Comparison of ENCODE assay signal across 10 cellular contexts in genomic region chr12:113186666-113187325, GRCh38. TPM values are rescaled to one million over a fixed set of nuclear protein-coding genes. Genes with fewer than 3 reads are reported as not detected.
DNase-seq lines count a peak whose midpoint lies in the region; ATAC-seq, FAIRE-seq and TF ChIP-seq lines count a peak whose summit lies in the region.
"Had no signal": no experiment of that assay in that cellular context is flagged by ENCODE, and none has a peak within 500 bp of the region (broad histone marks: within the 10 kb centered on the region; RNA-seq: fewer than 3 reads in every experiment).

No MANE protein-coding gene starts in this region.

- H3K4me1 Mint-ChIP-seq in activated naive CD4-positive, alpha-beta T cell treated with anti-CD3 and anti-CD28 coated beads, Interleukin-2, amount 10 ng/mL, durations not matched to agents 7 days and 5 days: peaks cover 35% of the 10 kb centered on the region
- peaks cover 24% of the 10 kb centered on the region for H3K4me1 Mint-ChIP-seq in activated naive CD8-positive, alpha-beta T cell treated with anti-CD3 and anti-CD28 coated beads, Interleukin-2, amount 10 ng/mL, durations not matched to agents 7 days and 5 days

- TF ChIP-seq CTCF in left lung (IDR thresholded peaks at IDR 0.05) (no peak), thyroid gland (IDR thresholded peaks at IDR 0.05) (no peak), D721Med (IDR thresholded peaks at IDR 0.05; ENCODE audit: insufficient read depth, missing control alignments) (no peak)

- no peaks in the 10 kb centered on the region for H3K27me3 Mint-ChIP-seq in activated naive CD4-positive, alpha-beta T cell treated with anti-CD3 and anti-CD28 coated beads, Interleukin-2, amount 10 ng/mL, durations not matched to agents 7 days and 5 days
- H3K27me3 Mint-ChIP-seq in activated naive CD8-positive, alpha-beta T cell treated with anti-CD3 and anti-CD28 coated beads, Interleukin-2, amount 10 ng/mL, durations not matched to agents 7 days and 5 days: no peaks in the 10 kb centered on the region

- CTCF ChIA-PET in activated naive CD4-positive, alpha-beta T cell treated with anti-CD3 and anti-CD28 coated beads, Interleukin-2, amount 10 ng/mL, durations not matched to agents 7 days and 5 days (lab: Charles Lee): interaction anchor here (1.1 to 1.9 kb wide), 3 partner anchors 12 to 238 kb away, joined by 5 to 8 read pairs (median 5); no protein-coding TSS in a partner anchor

- no peak for DNase-seq in activated naive CD4-positive, alpha-beta T cell treated with anti-CD3 and anti-CD28 coated beads, Interleukin-2, amount 10 ng/mL, durations not matched to agents 7 days and 5 days
- no peak for DNase-seq in activated naive CD4-positive, alpha-beta T cell treated with Interleukin-2 at 50 U/mL for 16 hours
- no peak for DNase-seq in activated naive CD8-positive, alpha-beta T cell treated with anti-CD3 and anti-CD28 coated beads, Interleukin-2, amount 10 ng/mL, durations not matched to agents 7 days and 5 days
- DNase-seq in left lung: no peak
- DNase-seq in thyroid gland: no peak
- DNase-seq in D721Med (ENCODE audit: insufficient read length, low spot score): no peak
- DNase-seq in HuH-7.5 (ENCODE audit: low spot score): no peak
- DNase-seq: NCI-H226 had no signal

- H3K4me3 Mint-ChIP-seq in activated naive CD4-positive, alpha-beta T cell treated with anti-CD3 and anti-CD28 coated beads, Interleukin-2, amount 10 ng/mL, durations not matched to agents 7 days and 5 days: peak overlapping the region; percentile 92
- H3K4me3 Mint-ChIP-seq in activated naive CD8-positive, alpha-beta T cell treated with anti-CD3 and anti-CD28 coated beads, Interleukin-2, amount 10 ng/mL, durations not matched to agents 7 days and 5 days: peak overlapping the region; percentile 89

- H3K4me1 ChIP-seq in left lung (peaks cover 5 to 46% of the 10 kb centered on the region in 2 donors), thyroid gland (peaks cover 12 to 23% of the 10 kb centered on the region in 2 donors)

- peaks cover 0 to 18% of the 10 kb centered on the region in 2 donors for H3K36me3 ChIP-seq in left lung
- H3K36me3 ChIP-seq in thyroid gland: peaks cover 6 to 18% of the 10 kb centered on the region in 2 donors

- FAIRE-seq in D721Med (lab: Jason Lieb, UNC): no peak
- FAIRE-seq: islet of Langerhans had no signal

- WGBS in thyroid gland, 2 donors: 96 to 98% methylated on average over 8 to 14 of the region's 16 CpGs

- no peak for ATAC-seq in activated naive CD8-positive, alpha-beta T cell treated with anti-CD3 and anti-CD28 coated beads, Interleukin-2, amount 10 ng/mL, durations not matched to agents 7 days and 5 days (ENCODE audit: low read depth)
- ATAC-seq in left lung (no peak), GM21825 (IDR thresholded peaks at IDR 0.05; ENCODE audit: unreplicated experiment) (no peak)

- intact Hi-C loops in left lung (cut with DNase I) (no loop called here), thyroid gland (cut with DNase I) (no loop called here)

- no peak overlapping the region for H3K27ac ChIP-seq in left lung
- H3K27ac ChIP-seq in thyroid gland: peak overlapping the region in 2 of 3 donors; percentile 6 to 92

- peaks cover 33% of the 10 kb centered on the region for H3K36me3 Mint-ChIP-seq in activated naive CD4-positive, alpha-beta T cell treated with anti-CD3 and anti-CD28 coated beads, Interleukin-2, amount 10 ng/mL, durations not matched to agents 7 days and 5 days
- H3K36me3 Mint-ChIP-seq in activated naive CD8-positive, alpha-beta T cell treated with anti-CD3 and anti-CD28 coated beads, Interleukin-2, amount 10 ng/mL, durations not matched to agents 7 days and 5 days: peaks cover 14% of the 10 kb centered on the region

- POLR2A ChIA-PET in activated naive CD8-positive, alpha-beta T cell treated with anti-CD3 and anti-CD28 coated beads, Interleukin-2, amount 10 ng/mL, durations not matched to agents 7 days and 5 days (lab: Charles Lee): interaction anchor here (0.7 to 2.5 kb wide), 6 partner anchors 8 to 200 kb away, joined by 3 to 16 read pairs (median 4); partner anchors contain the start of gene TPCN1

- H3K9me3 ChIP-seq in left lung (no peaks in the 10 kb centered on the region), thyroid gland (no peaks in the 10 kb centered on the region)

- H3K27me3 ChIP-seq in left lung (no peaks in the 10 kb centered on the region), thyroid gland (no peaks in the 10 kb centered on the region)

- H3K27ac Mint-ChIP-seq in activated naive CD4-positive, alpha-beta T cell treated with anti-CD3 and anti-CD28 coated beads, Interleukin-2, amount 10 ng/mL, durations not matched to agents 7 days and 5 days: peak overlapping the region; percentile 98
- H3K27ac Mint-ChIP-seq in activated naive CD8-positive, alpha-beta T cell treated with anti-CD3 and anti-CD28 coated beads, Interleukin-2, amount 10 ng/mL, durations not matched to agents 7 days and 5 days: peak overlapping the region; percentile 92

- peak overlapping the region; percentile 100 for H3K4me3 ChIP-seq in left lung
- no peak overlapping the region for H3K4me3 ChIP-seq in thyroid gland (replicated peaks in 1 of 3)

- no peak for TF ChIP-seq POLR2A in thyroid gland (IDR thresholded peaks at IDR 0.05)

- no peaks in the 10 kb centered on the region for H3K9me3 Mint-ChIP-seq in activated naive CD4-positive, alpha-beta T cell treated with anti-CD3 and anti-CD28 coated beads, Interleukin-2, amount 10 ng/mL, durations not matched to agents 7 days and 5 days
- H3K9me3 Mint-ChIP-seq in activated naive CD8-positive, alpha-beta T cell treated with anti-CD3 and anti-CD28 coated beads, Interleukin-2, amount 10 ng/mL, durations not matched to agents 7 days and 5 days: no peaks in the 10 kb centered on the region

RNA-seq across cellular contexts. Expression of gene RITA1, which starts 1.3 kb away (rescaled TPM):
- 10 to 100 TPM; 18.5 to 21.5 TPM for total RNA-seq in activated naive CD8-positive, alpha-beta T cell treated with anti-CD3 and anti-CD28 coated beads, Interleukin-2, amount 10 ng/mL, durations not matched to agents 7 days and 5 days
- total RNA-seq in left lung (10 to 100 TPM; 16.7 to 17.3 TPM), thyroid gland (10 to 100 TPM; 26.6 to 39.6 (median 32.8) TPM)

RNA-seq across cellular contexts. Expression of gene DDX54, which starts 1.5 kb away (rescaled TPM):
- 10 to 100 TPM; 70.1 to 74.2 TPM for total RNA-seq in activated naive CD8-positive, alpha-beta T cell treated with anti-CD3 and anti-CD28 coated beads, Interleukin-2, amount 10 ng/mL, durations not matched to agents 7 days and 5 days
- 10 to 100 TPM; 42.0 to 61.1 TPM for total RNA-seq in left lung
- total RNA-seq in thyroid gland: 10 to 100 TPM; 59.9 to 79.3 (median 68.8) TPM

RNA-seq across cellular contexts. Expression of gene TPCN1, which starts 34.5 kb away (rescaled TPM):
- 10 to 100 TPM; 29.9 to 32.0 TPM for total RNA-seq in activated naive CD8-positive, alpha-beta T cell treated with anti-CD3 and anti-CD28 coated beads, Interleukin-2, amount 10 ng/mL, durations not matched to agents 7 days and 5 days
- total RNA-seq in left lung: 10 to 100 TPM; 39.6 to 54.1 TPM
- total RNA-seq in thyroid gland: 100 to 1,000 TPM in 2 of 4 donors, 10 to 100 TPM in 2; 58.3 to 135 (median 109) TPM

RNA-seq across cellular contexts. Expression of gene CFAP73, which starts 37.3 kb away (rescaled TPM):
- under 1 TPM; 0.55 to 0.65 TPM for total RNA-seq in activated naive CD8-positive, alpha-beta T cell treated with anti-CD3 and anti-CD28 coated beads, Interleukin-2, amount 10 ng/mL, durations not matched to agents 7 days and 5 days
- total RNA-seq in left lung (1 to 10 TPM in 1 of 2 donors, not detected in 1; 4.3 TPM), thyroid gland (under 1 TPM in 1 of 4 donors, not detected in 3; 0.56 TPM)

RNA-seq across cellular contexts. Expression of gene RASAL1, which starts 51.2 kb away (rescaled TPM):
- total RNA-seq in activated naive CD8-positive, alpha-beta T cell treated with anti-CD3 and anti-CD28 coated beads, Interleukin-2, amount 10 ng/mL, durations not matched to agents 7 days and 5 days: 1 to 10 TPM; 1.0 to 2.3 TPM
- total RNA-seq in left lung (under 1 TPM; 0.17 to 0.24 TPM), thyroid gland (10 to 100 TPM; 27.3 to 52.9 (median 45.1) TPM)

Comparison
In these comparisons a context has a peak if more than half of its experiments do, and no peak if none do; other contexts are left out.
1. H3K27ac ChIP-seq: peak in thyroid gland (2 of 3); none in left lung (0 of 2).
2. H3K4me3 ChIP-seq: peak in left lung (2 of 2); none in thyroid gland (0 of 3).